21 cellular contexts compared by ENCODE assay signal in the genomic region with DNA sequence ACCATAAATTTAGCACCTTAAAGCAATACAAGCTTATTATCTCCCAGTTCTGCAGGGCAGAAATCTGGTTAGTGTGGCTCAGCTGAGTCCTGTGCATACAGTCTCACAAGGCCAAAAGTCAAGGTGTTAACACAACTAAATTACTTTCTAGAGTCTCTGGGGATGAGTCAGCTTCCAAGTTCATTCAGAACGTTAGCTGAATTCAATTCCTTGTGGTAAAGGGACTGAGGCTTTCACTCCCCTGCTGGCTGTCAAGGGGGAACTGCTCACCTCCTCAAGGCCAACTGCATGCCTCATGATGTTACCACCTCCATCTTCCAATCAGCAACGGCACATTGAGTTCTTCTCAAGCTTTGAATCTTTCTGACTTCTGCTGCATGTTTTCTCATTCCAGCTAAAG. TPM values are rescaled to one million over a fixed set of nuclear protein-coding genes. Genes with fewer than 3 reads are reported as not detected.
DNase-seq lines count a peak whose midpoint lies in the region; ATAC-seq, FAIRE-seq and TF ChIP-seq lines count a peak whose summit lies in the region.
"Had no signal": no experiment of that assay in that cellular context is flagged by ENCODE, and none has a peak within 500 bp of the region (broad histone marks: within the 10 kb centered on the region; RNA-seq: fewer than 3 reads in every experiment).

No MANE protein-coding gene starts in this region.

- H3K36me3 Mint-ChIP-seq in MCF 10A (ENCODE audit: insufficient read depth, unreplicated experiment) = no peaks in the 10 kb centered on the region
- peaks cover 26% of the 10 kb centered on the region for H3K36me3 Mint-ChIP-seq in WTC11

- POLR2A ChIA-PET in MCF 10A (lab: Yijun Ruan, JAX) = interaction anchor here (0.6 kb wide), 1 partner anchor 56 kb away, joined by 3 read pairs; no protein-coding TSS in a partner anchor
- POLR2A ChIA-PET in WTC11 (lab: Charles Lee) = no interaction called here

- no peaks in the 10 kb centered on the region for H3K79me2 ChIP-seq in mammary epithelial cell (ENCODE audit: insufficient read depth, low read length)

- ATAC-seq in WTC11 = peak; percentile 26; the same call in 1 of the 2 replicates
- peak; percentile 70 for ATAC-seq in foreskin keratinocyte
- ATAC-seq in HG03045 (IDR thresholded peaks at IDR 0.05; ENCODE audit: unreplicated experiment) = no peak
- ATAC-seq: heart left ventricle, right cardiac atrium had no signal

- H3K27me3 ChIP-seq in mammary epithelial cell (ENCODE audit: insufficient read depth, low read length) (no peaks in the 10 kb centered on the region), foreskin keratinocyte (no peaks in the 10 kb centered on the region)
- H3K27me3 ChIP-seq: heart left ventricle had no signal

- in situ Hi-C loops in mammary epithelial cell (cut with MboI; ENCODE audit: low sequenced_read_pairs in 2 of 2) (no loop called here), GM13977 (cut with MboI; ENCODE audit: low pct_unique_long_range_greater_than_20kb, low sequenced_read_pairs, unreplicated experiment) (no loop called here)

- no peak overlapping the region for H2AFZ ChIP-seq in mammary epithelial cell (ENCODE audit: low read depth, low read length)

- H3K9me3 Mint-ChIP-seq in MCF 10A (ENCODE audit: unreplicated experiment) (no peaks in the 10 kb centered on the region), WTC11 (peaks cover 60% of the 10 kb centered on the region)
- H3K9me3 Mint-ChIP-seq: T-helper 2 cell treated with Interferon-gamma antibody and Interleukin-4, amounts not matched to agents 5 μg/mL and 100 μg/mL, for 36 hours had no signal

- no peaks in the 10 kb centered on the region for H3K27me3 Mint-ChIP-seq in MCF 10A (ENCODE audit: insufficient read depth, unreplicated experiment)
- peaks cover 12% of the 10 kb centered on the region for H3K27me3 Mint-ChIP-seq in WTC11 (ENCODE audit: low read depth)
- H3K27me3 Mint-ChIP-seq: brain had no signal

- FAIRE-seq in urothelium cell line (lab: Jason Lieb, UNC) = no peak

- intact Hi-C loops in mammary epithelial cell (cut with micrococcal nuclease) (no loop called here), MCF 10A (cut with micrococcal nuclease) (no loop called here)

- H3K4me2 ChIP-seq in mammary epithelial cell (ENCODE audit: insufficient read depth, low read depth, low read length) = peak overlapping the region; percentile 2

- H3K4me1 ChIP-seq in mammary epithelial cell (ENCODE audit: insufficient read depth, low read length) = peaks cover 6% of the 10 kb centered on the region
- no peaks in the 10 kb centered on the region for H3K4me1 ChIP-seq in foreskin keratinocyte
- H3K4me1 ChIP-seq: heart left ventricle had no signal

- H3K4me3 ChIP-seq in mammary epithelial cell (replicated peaks in 1 of 3; ENCODE audit: insufficient read depth in 1 of 3, low read depth in 2 of 3, low read length in 3 of 3) = no peak overlapping the region
- H3K4me3 ChIP-seq: heart left ventricle had no signal

- H3K9me3 ChIP-seq in mammary epithelial cell (replicated peaks; ENCODE audit: insufficient read depth, low read length) = no peaks in the 10 kb centered on the region

- CTCF ChIA-PET in mammary epithelial cell (lab: Charles Lee; ENCODE audit: low non-redundant PET) = no interaction called here
- CTCF ChIA-PET in MCF 10A (lab: Yijun Ruan, JAX) = no interaction called here
- CTCF ChIA-PET in WTC11 (lab: Charles Lee) = interaction anchor here (0.6 kb wide), 1 partner anchor 97 kb away, joined by 3 read pairs; no protein-coding TSS in a partner anchor

- H3K36me3 ChIP-seq in mammary epithelial cell (ENCODE audit: insufficient read depth, low read length) = no peaks in the 10 kb centered on the region
- H3K36me3 ChIP-seq: heart left ventricle had no signal

- TF ChIP-seq CTCF in mammary epithelial cell (conservative IDR thresholded peaks at IDR 0.05 in 1 of 2, IDR thresholded peaks at IDR 0.05 in 1 of 2; ENCODE audit: extremely low read depth in 1 of 2, insufficient read depth in 1 of 2, low read depth in 1 of 2, low read length in 2 of 2) = no peak
- no peak for TF ChIP-seq CTCF in MCF 10A (IDR thresholded peaks at IDR 0.05; ENCODE audit: unreplicated experiment)
- TF ChIP-seq CTCF in WTC11 (IDR thresholded peaks at IDR 0.05) = no peak
- TF ChIP-seq CTCF in foreskin keratinocyte (conservative IDR thresholded peaks at IDR 0.05) = no peak
- no peak for TF ChIP-seq CTCF in GM13977 (IDR thresholded peaks at IDR 0.05; ENCODE audit: extremely low read depth, insufficient read depth, missing control alignments)

- H3K27ac Mint-ChIP-seq in MCF 10A (ENCODE audit: low read depth, unreplicated experiment) = no peak overlapping the region
- no peak overlapping the region for H3K27ac Mint-ChIP-seq in WTC11
- H3K27ac Mint-ChIP-seq: brain; T-helper 2 cell treated with Interferon-gamma antibody and Interleukin-4, amounts not matched to agents 5 μg/mL and 100 μg/mL, for 36 hours had no signal

- WGBS in mammary epithelial cell (ENCODE audit: low coverage, missing lambda C conversion rate) = 39% methylated on average over 2 of the region's 2 CpGs

- BruUV-seq in mammary epithelial cell (replicated peaks; lab: Mats Ljungman, UMichigan) (no TSS peak), MCF 10A (replicated peaks; lab: Mats Ljungman, UMichigan) (no TSS peak)

- H3K4me1 Mint-ChIP-seq in MCF 10A (ENCODE audit: insufficient read depth, unreplicated experiment) = no peaks in the 10 kb centered on the region
- no peaks in the 10 kb centered on the region for H3K4me1 Mint-ChIP-seq in WTC11
- H3K4me1 Mint-ChIP-seq: brain had no signal

- H3K9ac ChIP-seq in mammary epithelial cell (ENCODE audit: insufficient read depth, low read length) = no peak overlapping the region

- H3K27ac ChIP-seq in mammary epithelial cell (ENCODE audit: insufficient read depth, low read depth, low read length) = no peak overlapping the region
- no peak overlapping the region for H3K27ac ChIP-seq in foreskin keratinocyte
- H3K27ac ChIP-seq: C4-2B, heart left ventricle had no signal

- no peaks in the 10 kb centered on the region for H4K20me1 ChIP-seq in mammary epithelial cell (ENCODE audit: insufficient read depth, low read length)

- H3K4me3 Mint-ChIP-seq in MCF 10A (ENCODE audit: unreplicated experiment) (no peak overlapping the region), WTC11 (no peak overlapping the region)
- H3K4me3 Mint-ChIP-seq: brain; T-helper 2 cell treated with Interferon-gamma antibody and Interleukin-4, amounts not matched to agents 5 μg/mL and 100 μg/mL, for 36 hours had no signal

- dilution Hi-C loops in mammary epithelial cell (cut with HindIII; ENCODE audit: low sequenced_read_pairs) = no loop called here

- DNase-seq in mammary epithelial cell = peak; percentile 79
- DNase-seq in MCF 10A (ENCODE audit: unreplicated experiment) = no peak
- DNase-seq in WTC11 (ENCODE audit: low spot score) = no peak
- peak; percentile 31 to 68 for DNase-seq in foreskin keratinocyte
- DNase-seq in urothelium cell line (ENCODE audit: low spot score) = peak; percentile 25
- DNase-seq in GM13977 (ENCODE audit: low spot score) = no peak
- no peak for DNase-seq in NCI-H82 (lab: John Stamatoyannopoulos, UW)
- DNase-seq: activated CD4-positive, alpha-beta T cell treated with anti-CD3 and anti-CD28 coated beads for 1 hour; activated CD8-positive, alpha-beta memory T cell treated with anti-CD3 and anti-CD28 coated beads, Interleukin-2, amount 50 U/mL, for 48 hours; activated naive CD4-positive, alpha-beta T cell treated with Interleukin-2 at 50 U/mL for 16 hours; erythroblast; heart left ventricle; midbrain; NCI-H2081 treated with DMSO at 0.1 percent for 48 hours; NCI-H524 treated with DMSO at 0.1 percent for 48 hours; right cardiac atrium; SIG-M5 had no signal

TF ChIP-seq in WTC11, 78 proteins besides CTCF, POLR2A, EP300 and RAD21:
- TF ChIP-seq ESRRA (CRISPR knock-in tag; IDR thresholded peaks at IDR 0.05; ENCODE audit: borderline replicate concordance) = no peak

RNA-seq across cellular contexts. Expression of a gene that starts 27.6 kb away (rescaled TPM):
- total RNA-seq in mammary epithelial cell (1 to 10 TPM in 1 of 2 donors, under 1 TPM in 1; 0.33 to 2.7 TPM), MCF 10A (2022) (0.37 and 0.54 TPM in 2 replicates), WTC11 (2021) (0.66 to 1.2 TPM (median 0.85 TPM) in 3 replicates), foreskin keratinocyte (0.39 and 0.78 TPM in 2 replicates)
- polyA plus RNA-seq in mammary epithelial cell (0.69 TPM), foreskin keratinocyte (0.03 and 0.07 TPM in 2 replicates)
- polyA minus RNA-seq in mammary epithelial cell = 1.2 TPM

RNA-seq across cellular contexts. Expression of a gene that starts 59.3 kb away (rescaled TPM):
- total RNA-seq in mammary epithelial cell (10 to 100 TPM; 29.9 to 37.0 TPM), MCF 10A (2022) (20.9 and 23.9 TPM in 2 replicates), WTC11 (2021) (13.8 to 15.5 TPM (median 14.8 TPM) in 3 replicates), foreskin keratinocyte (26.9 and 27.4 TPM in 2 replicates)
- polyA plus RNA-seq in mammary epithelial cell (30.0 TPM), foreskin keratinocyte (14.2 and 16.5 TPM in 2 replicates)
- 21.8 TPM for polyA minus RNA-seq in mammary epithelial cell

Comparison
In these comparisons a context has a peak if more than half of its experiments do, and no peak if none do; other contexts are left out.
1. DNase-seq: peak in mammary epithelial cell (single experiment), foreskin keratinocyte (2 of 2) and urothelium cell line (single experiment); none in MCF 10A (single experiment), WTC11 (single experiment), GM13977 (single experiment) and NCI-H82 (single experiment).